1 cellular context compared by ENCODE assay signal in the genomic region with DNA sequence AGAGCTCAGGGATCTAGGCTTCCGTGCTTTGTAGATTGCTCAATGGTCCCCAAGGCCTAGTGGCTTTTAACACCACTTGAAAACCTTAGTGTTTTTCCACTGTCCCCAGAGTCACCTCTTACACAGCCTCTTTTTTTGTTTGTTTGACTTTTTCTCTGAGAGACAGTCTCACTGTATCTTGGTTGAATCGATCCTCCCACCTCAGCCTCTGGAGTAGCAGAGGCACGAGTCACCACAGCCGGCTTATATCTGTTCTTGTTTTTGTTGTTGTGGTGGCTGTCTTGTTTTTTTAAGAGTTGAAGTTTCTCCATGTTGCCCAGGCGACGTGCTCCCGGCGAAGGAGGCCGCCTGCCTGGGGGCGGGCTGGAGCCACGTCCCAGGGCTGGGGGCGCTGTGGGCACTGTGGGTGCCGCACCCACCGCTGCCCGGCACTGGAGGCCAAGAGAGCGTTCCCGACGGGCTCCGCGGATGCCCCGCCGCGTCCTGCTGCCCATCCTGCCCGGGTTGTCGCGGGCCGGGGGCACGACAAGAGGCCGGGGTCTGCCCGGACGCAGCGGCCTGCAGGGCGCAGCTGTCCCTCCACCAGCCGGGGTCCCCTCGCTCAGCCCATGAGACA.
A peak's percentile ranks its signal among the peaks of the same experiment; 100 is the strongest.
TF ChIP-seq lines count a peak whose summit lies in the region.

No MANE protein-coding gene starts in this region.

TF ChIP-seq in K562, 482 proteins besides CTCF, POLR2A, EP300 and RAD21:
- peak; percentile 25; the same call in 1 of the 2 replicates for TF ChIP-seq RFX1 (IDR thresholded peaks at IDR 0.05)
